ENCODE assay signal across 15 cellular contexts in the genomic region with DNA sequence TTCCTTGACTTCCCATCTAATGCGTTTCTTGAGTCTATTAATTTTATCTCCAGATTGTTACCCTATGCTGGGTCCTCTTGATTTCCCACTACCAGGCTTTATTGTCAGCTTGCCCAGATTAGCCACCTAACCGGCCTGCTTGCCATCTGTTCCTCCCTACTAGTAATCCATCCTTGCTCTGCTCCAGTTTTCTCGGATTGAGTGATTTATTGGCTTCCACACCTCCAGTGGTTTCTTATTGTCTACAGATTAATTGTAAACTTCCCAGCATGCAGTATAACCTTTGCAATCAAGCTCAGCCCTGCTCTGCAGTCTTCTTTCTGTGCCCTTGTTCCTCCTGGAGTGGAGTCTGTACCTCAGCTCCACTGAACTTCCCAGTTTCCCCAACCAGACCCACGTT.
"Had no signal": no experiment of that assay in that cellular context is flagged by ENCODE, and none has a peak within 500 bp of the region (broad histone marks: within the 10 kb centered on the region; RNA-seq: fewer than 3 reads in every experiment).

No MANE protein-coding gene starts in this region.

- H3K9me3 ChIP-seq: lower lobe of right lung, right atrium auricular region, testis had no signal

- H3K4me1 ChIP-seq: foreskin keratinocyte, testis had no signal

- H3K36me3 ChIP-seq: cardiac muscle cell, heart right ventricle, right atrium auricular region had no signal

- ATAC-seq: foreskin keratinocyte; heart right ventricle; left cardiac atrium; lower lobe of right lung; stimulated activated naive CD8-positive, alpha-beta T cell treated with anti-CD3 and anti-CD28 coated beads, Interleukin-15, amount 100 ng/mL, for 72 hours had no signal

- H3K27ac ChIP-seq: cardiac muscle cell, foreskin keratinocyte, heart right ventricle, lower lobe of right lung, right atrium auricular region, testis had no signal

- H3K27me3 ChIP-seq: cardiac muscle cell, foreskin keratinocyte, heart right ventricle, right atrium auricular region, testis had no signal

- H3K4me3 ChIP-seq: cardiac muscle cell, heart right ventricle, lower lobe of right lung, right atrium auricular region, testis had no signal

- FAIRE-seq: colon, urothelium cell line had no signal

- DNase-seq: activated naive CD4-positive, alpha-beta T cell treated with anti-CD3 and anti-CD28 coated beads, Interleukin-2, amount 50 U/mL, for 16 hours; effector CD4-positive, alpha-beta T cell; foreskin keratinocyte; heart right ventricle; left cardiac atrium; lower lobe of right lung; nephron progenitor cell; occipital lobe; stimulated activated naive CD8-positive, alpha-beta T cell treated with anti-CD3 and anti-CD28 coated beads, Interleukin-15, amount 100 ng/mL, for 72 hours; SW 1271; testis had no signal
